10 cellular contexts compared by ENCODE assay signal in genomic region chr2:120958623-120959366, GRCh38.
DNase-seq lines count a peak whose midpoint lies in the region; ATAC-seq and TF ChIP-seq lines count a peak whose summit lies in the region.
"Had no signal": no experiment of that assay in that cellular context is flagged by ENCODE, and none has a peak within 500 bp of the region (broad histone marks: within the 10 kb centered on the region; RNA-seq: fewer than 3 reads in every experiment).

No MANE protein-coding gene starts in this region.

- no peaks in the 10 kb centered on the region for H3K9me3 ChIP-seq in breast epithelium
- H3K9me3 ChIP-seq in CD4-positive, alpha-beta T cell (ENCODE audit: control insufficient read depth, low read length), result no peaks in the 10 kb centered on the region
- H3K9me3 ChIP-seq: pancreas had no signal

- POLR2A ChIA-PET in CD4-positive, alpha-beta T cell (lab: Charles Lee), result no interaction called here

- H2BK5ac ChIP-seq in mesendoderm (ENCODE audit: low read length), result no peak overlapping the region

- H3K4me1 Mint-ChIP-seq in CD4-positive, alpha-beta T cell (ENCODE audit: low read depth), result no peaks in the 10 kb centered on the region

- no peak overlapping the region for H3K23ac ChIP-seq in mesendoderm (ENCODE audit: low read length)

- H3K27me3 ChIP-seq in breast epithelium (no peaks in the 10 kb centered on the region), mesendoderm (ENCODE audit: insufficient read depth, low read length, poor library complexity) (no peaks in the 10 kb centered on the region)
- no peaks in the 10 kb centered on the region for H3K27me3 ChIP-seq in CD4-positive, alpha-beta T cell (ENCODE audit: control insufficient read depth, insufficient read depth, low read length)
- H3K27me3 ChIP-seq: pancreas had no signal

- peak in 1 of 3 donors; percentile 6 for TF ChIP-seq CTCF in breast epithelium (IDR thresholded peaks at IDR 0.05)
- TF ChIP-seq CTCF in CD4-positive, alpha-beta T cell (IDR thresholded peaks at IDR 0.05), result no peak

- no peak overlapping the region for H2BK120ac ChIP-seq in mesendoderm (ENCODE audit: low read depth, low read length)

- H3K27ac ChIP-seq in breast epithelium (peak overlapping the region; percentile 19 to 40), mesendoderm (ENCODE audit: low read depth, low read length) (no peak overlapping the region)
- no peak overlapping the region for H3K27ac ChIP-seq in CD4-positive, alpha-beta T cell (ENCODE audit: low read depth, low read length)
- H3K27ac ChIP-seq: pancreas had no signal

- no peak overlapping the region for H4K5ac ChIP-seq in mesendoderm (ENCODE audit: low read length)

- no peak overlapping the region for H3K27ac Mint-ChIP-seq in CD4-positive, alpha-beta T cell

- no peaks in the 10 kb centered on the region for H3K36me3 Mint-ChIP-seq in CD4-positive, alpha-beta T cell (ENCODE audit: low read depth)

- H2AK5ac ChIP-seq in mesendoderm (ENCODE audit: low read length), result no peak overlapping the region

- no peak overlapping the region for H3K9ac ChIP-seq in mesendoderm (ENCODE audit: low read length)

- no peaks in the 10 kb centered on the region for H3K27me3 Mint-ChIP-seq in CD4-positive, alpha-beta T cell

- no peak overlapping the region for H3K18ac ChIP-seq in mesendoderm (ENCODE audit: low read length)

- no peak for ATAC-seq in CD4-positive, alpha-beta T cell (ENCODE audit: poor library complexity)
- no peak for ATAC-seq in HG02938 (IDR thresholded peaks at IDR 0.05; ENCODE audit: unreplicated experiment)

- no peaks in the 10 kb centered on the region for H3K79me2 ChIP-seq in mesendoderm (ENCODE audit: control insufficient read depth, insufficient read depth, low read length)

- no peaks in the 10 kb centered on the region for H3K9me3 Mint-ChIP-seq in CD4-positive, alpha-beta T cell

- CTCF ChIA-PET in CD4-positive, alpha-beta T cell (lab: Charles Lee), result no interaction called here

- no peak overlapping the region for H2BK15ac ChIP-seq in mesendoderm (replicated peaks; ENCODE audit: low read depth)

- no peak overlapping the region for H3K4me2 ChIP-seq in mesendoderm (ENCODE audit: low read length)

- no peak for TF ChIP-seq POLR2A in breast epithelium (IDR thresholded peaks at IDR 0.05)

- H3K4me3 Mint-ChIP-seq in CD4-positive, alpha-beta T cell, result no peak overlapping the region

- DNase-seq in ELF-1 (ENCODE audit: low read depth, low spot score) (peak; percentile 74), HUDEP-2 (lab: John Stamatoyannopoulos, UW; ENCODE audit: unreplicated experiment in 76 of 76) (peak in 40 of 76 experiments; percentile 3 to 43 (median 18)), breast epithelium (ENCODE audit: low spot score in 2 of 2) (no peak), mesendoderm (peak; percentile 60), amygdala (lab: John Stamatoyannopoulos, UW) (no peak)
- no peak for DNase-seq in CD4-positive, alpha-beta T cell
- DNase-seq: NCI-H1436 treated with DMSO at 0.1 percent for 48 hours, SHP77 treated with DMSO at 0.1 percent for 48 hours had no signal

- H3K56ac ChIP-seq in mesendoderm (ENCODE audit: low read length), result no peak overlapping the region

- H3K36me3 ChIP-seq in breast epithelium (no peaks in the 10 kb centered on the region), mesendoderm (ENCODE audit: control insufficient read depth, insufficient read depth, low read length) (no peaks in the 10 kb centered on the region)
- H3K36me3 ChIP-seq: pancreas had no signal

- H3K4me1 ChIP-seq in breast epithelium (no peaks in the 10 kb centered on the region), mesendoderm (ENCODE audit: control insufficient read depth, low read depth, low read length) (no peaks in the 10 kb centered on the region)
- H3K4me1 ChIP-seq: pancreas had no signal

- no peak overlapping the region for H3K4ac ChIP-seq in mesendoderm (ENCODE audit: low read depth, low read length)

- H3K79me1 ChIP-seq in mesendoderm (ENCODE audit: low read length), result no peaks in the 10 kb centered on the region

- no CpG with 5 or more reads among the region's 17 CpGs for WGBS in mesendoderm (ENCODE audit: extremely low coverage, insufficient coverage, low lambda C conversion rate)

- no peak overlapping the region for H3K4me3 ChIP-seq in breast epithelium
- no peak overlapping the region for H3K4me3 ChIP-seq in mesendoderm (ENCODE audit: low read length)
- H3K4me3 ChIP-seq: pancreas had no signal

- no peak overlapping the region for H4K8ac ChIP-seq in mesendoderm (ENCODE audit: low read depth, low read length)

- intact Hi-C loops in breast epithelium (cut with DNase I; ENCODE audit: low total_unique reads), result no loop called here
- intact Hi-C loops in CD4-positive, alpha-beta T cell (cut with DNase I, micrococcal nuclease), result no loop called here

Comparison
In these comparisons a context has a peak if more than half of its experiments do, and no peak if none do; other contexts are left out.
1. DNase-seq: peak in ELF-1 (single experiment), HUDEP-2 (40 of 76) and mesendoderm (single experiment); none in breast epithelium (0 of 2), CD4-positive, alpha-beta T cell (0 of 10) and amygdala (0 of 56).
2. H3K27ac ChIP-seq: peak in breast epithelium (2 of 2); none in mesendoderm (single experiment) and CD4-positive, alpha-beta T cell (single experiment).